Comparison of ENCODE assay signal across 14 cellular contexts in the genomic region with DNA sequence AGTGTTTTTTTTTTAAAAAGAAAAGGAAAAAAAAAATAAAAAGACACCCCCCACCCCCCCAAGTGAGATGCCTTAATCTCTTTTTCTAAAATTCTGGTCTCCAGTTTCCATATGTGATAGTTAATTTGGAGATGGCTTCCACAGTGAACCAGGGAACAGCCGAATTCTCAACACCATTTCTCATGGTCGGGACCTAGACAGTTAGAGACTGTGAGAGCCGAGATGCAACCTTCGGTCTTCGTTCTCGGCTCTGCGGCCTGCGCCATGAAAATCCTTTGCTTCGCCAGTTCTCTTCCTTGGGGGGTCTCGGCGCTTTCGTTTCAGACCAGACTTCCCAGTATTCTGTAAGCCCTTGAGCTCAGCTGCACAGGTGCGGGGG. TPM values are rescaled to one million over a fixed set of nuclear protein-coding genes. Genes with fewer than 3 reads are reported as not detected.
DNase-seq lines count a peak whose midpoint lies in the region; ATAC-seq and TF ChIP-seq lines count a peak whose summit lies in the region.
"Had no signal": no experiment of that assay in that cellular context is flagged by ENCODE, and none has a peak within 500 bp of the region (broad histone marks: within the 10 kb centered on the region; RNA-seq: fewer than 3 reads in every experiment).

No MANE protein-coding gene starts in this region.

- H3K36me3 Mint-ChIP-seq in activated CD4-positive, alpha-beta memory T cell treated with anti-CD3 and anti-CD28 coated beads, Interleukin-2, amount 10 ng/mL, durations not matched to agents 7 days and 5 days (ENCODE audit: low read depth) = no peaks in the 10 kb centered on the region

- H3F3A ChIP-seq in smooth muscle cell (ENCODE audit: low read depth) = no peaks in the 10 kb centered on the region

- no peak overlapping the region for H3K27ac Mint-ChIP-seq in activated CD4-positive, alpha-beta memory T cell treated with anti-CD3 and anti-CD28 coated beads, Interleukin-2, amount 10 ng/mL, durations not matched to agents 7 days and 5 days
- H3K27ac Mint-ChIP-seq: activated CD4-positive, alpha-beta T cell treated with anti-CD3 and anti-CD28 coated beads, Interleukin-2, amount 10 ng/mL, durations not matched to agents 7 days and 5 days had no signal

- H3K4me3 ChIP-seq in left ventricle myocardium inferior (peak overlapping the region; percentile 52), NT2/D1 (ENCODE audit: insufficient read length, low read depth) (peak overlapping the region; percentile 26), iPS-18a (ENCODE audit: low read length) (peak overlapping the region; percentile 45), smooth muscle cell (peak overlapping the region; percentile 30), uterus (no peak overlapping the region)
- H3K4me3 ChIP-seq: transverse colon had no signal

- no peak overlapping the region for H3K4me3 Mint-ChIP-seq in activated CD4-positive, alpha-beta memory T cell treated with anti-CD3 and anti-CD28 coated beads, Interleukin-2, amount 10 ng/mL, durations not matched to agents 7 days and 5 days
- H3K4me3 Mint-ChIP-seq: activated CD4-positive, alpha-beta T cell treated with anti-CD3 and anti-CD28 coated beads, Interleukin-2, amount 10 ng/mL, durations not matched to agents 7 days and 5 days had no signal

- H3K27me3 ChIP-seq in left ventricle myocardium inferior (ENCODE audit: low read depth) (peaks cover 96% of the 10 kb centered on the region), NT2/D1 (ENCODE audit: insufficient read depth, insufficient read length) (peaks cover 62% of the 10 kb centered on the region), iPS-18a (ENCODE audit: control insufficient read depth, insufficient read depth, low read length) (peaks cover 70% of the 10 kb centered on the region), smooth muscle cell (ENCODE audit: low read depth) (peaks cover 87% of the 10 kb centered on the region), uterus (peaks cover 0 to 16% of the 10 kb centered on the region in 2 donors)

- H3K27me3 Mint-ChIP-seq in activated CD4-positive, alpha-beta memory T cell treated with anti-CD3 and anti-CD28 coated beads, Interleukin-2, amount 10 ng/mL, durations not matched to agents 7 days and 5 days = peaks cover 72% of the 10 kb centered on the region

- no peaks in the 10 kb centered on the region for H4K20me1 ChIP-seq in smooth muscle cell (ENCODE audit: low read depth)

- no peak for DNase-seq in left ventricle myocardium inferior
- no peak for DNase-seq in left ventricle myocardium superior
- no peak for DNase-seq in NT2/D1 (ENCODE audit: low read depth, low spot score)
- no peak for DNase-seq in smooth muscle cell (lab: John Stamatoyannopoulos, UW; ENCODE audit: unreplicated experiment)
- DNase-seq in uterus = no peak
- DNase-seq in activated CD4-positive, alpha-beta memory T cell treated with anti-CD3 and anti-CD28 coated beads, Interleukin-2, amount 10 ng/mL, durations not matched to agents 7 days and 5 days = no peak

- no peak for TF ChIP-seq CTCF in left ventricle myocardium inferior (IDR thresholded peaks at IDR 0.05; ENCODE audit: borderline replicate concordance)
- no peak for TF ChIP-seq CTCF in smooth muscle cell (IDR thresholded peaks at IDR 0.05; ENCODE audit: borderline replicate concordance, insufficient read depth, poor library complexity, severe bottlenecking)
- no peak for TF ChIP-seq CTCF in uterus (IDR thresholded peaks at IDR 0.05)

- H3K4me2 ChIP-seq in smooth muscle cell = peak overlapping the region; percentile 80

- H3K4me1 Mint-ChIP-seq in activated CD4-positive, alpha-beta memory T cell treated with anti-CD3 and anti-CD28 coated beads, Interleukin-2, amount 10 ng/mL, durations not matched to agents 7 days and 5 days = peaks cover 3% of the 10 kb centered on the region

- ATAC-seq in left ventricle myocardium superior = no peak
- ATAC-seq in esophagus mucosa = no peak

- no peaks in the 10 kb centered on the region for H3K9me3 ChIP-seq in left ventricle myocardium inferior (replicated peaks)
- H3K9me3 ChIP-seq in NT2/D1 (ENCODE audit: insufficient read depth, low read length) = no peaks in the 10 kb centered on the region
- H3K9me3 ChIP-seq in iPS-18a (ENCODE audit: control insufficient read depth, low read depth, low read length) = no peaks in the 10 kb centered on the region
- no peaks in the 10 kb centered on the region for H3K9me3 ChIP-seq in smooth muscle cell (replicated peaks; ENCODE audit: low read depth)
- no peaks in the 10 kb centered on the region for H3K9me3 ChIP-seq in uterus
- H3K9me3 ChIP-seq: transverse colon had no signal

- no peak for TF ChIP-seq POLR2A in uterus (IDR thresholded peaks at IDR 0.05)

- H3K4me1 ChIP-seq in left ventricle myocardium inferior (peaks cover 3% of the 10 kb centered on the region), NT2/D1 (ENCODE audit: insufficient read depth, insufficient read length) (no peaks in the 10 kb centered on the region), iPS-18a (ENCODE audit: control insufficient read depth, low read depth, low read length) (no peaks in the 10 kb centered on the region), smooth muscle cell (ENCODE audit: low read depth) (no peaks in the 10 kb centered on the region), uterus (no peaks in the 10 kb centered on the region)

- POLR2A ChIA-PET in activated CD4-positive, alpha-beta memory T cell treated with anti-CD3 and anti-CD28 coated beads, Interleukin-2, amount 10 ng/mL, durations not matched to agents 7 days and 5 days (lab: Charles Lee) = no interaction called here

- no peak overlapping the region for H3K9ac ChIP-seq in NT2/D1 (ENCODE audit: insufficient read length, low read depth)
- H3K9ac ChIP-seq in iPS-18a (ENCODE audit: low read length) = no peak overlapping the region
- H3K9ac ChIP-seq in smooth muscle cell (ENCODE audit: low read depth) = no peak overlapping the region

- H3K36me3 ChIP-seq in left ventricle myocardium inferior (no peaks in the 10 kb centered on the region), NT2/D1 (ENCODE audit: insufficient read depth, insufficient read length, low read length) (no peaks in the 10 kb centered on the region), iPS-18a (ENCODE audit: control insufficient read depth, low read depth, low read length) (no peaks in the 10 kb centered on the region), smooth muscle cell (ENCODE audit: low read depth) (no peaks in the 10 kb centered on the region), uterus (no peaks in the 10 kb centered on the region)
- H3K36me3 ChIP-seq: transverse colon had no signal

- no peaks in the 10 kb centered on the region for H3K9me3 Mint-ChIP-seq in activated CD4-positive, alpha-beta memory T cell treated with anti-CD3 and anti-CD28 coated beads, Interleukin-2, amount 10 ng/mL, durations not matched to agents 7 days and 5 days
- H3K9me3 Mint-ChIP-seq: activated CD4-positive, alpha-beta T cell treated with anti-CD3 and anti-CD28 coated beads, Interleukin-2, amount 10 ng/mL, durations not matched to agents 7 days and 5 days had no signal

- H3K27ac ChIP-seq in left ventricle myocardium inferior (replicated peaks) = no peak overlapping the region
- H3K27ac ChIP-seq in iPS-18a (ENCODE audit: low read length) = no peak overlapping the region
- H3K27ac ChIP-seq in smooth muscle cell (ENCODE audit: low read depth) = no peak overlapping the region
- H3K27ac ChIP-seq in uterus = no peak overlapping the region
- H3K27ac ChIP-seq: transverse colon had no signal

- no peak overlapping the region for H2AFZ ChIP-seq in smooth muscle cell (ENCODE audit: low read depth)

- CTCF ChIA-PET in activated CD4-positive, alpha-beta memory T cell treated with anti-CD3 and anti-CD28 coated beads, Interleukin-2, amount 10 ng/mL, durations not matched to agents 7 days and 5 days (lab: Charles Lee) = no interaction called here

- intact Hi-C loops in left ventricle myocardium inferior (cut with micrococcal nuclease) (no loop called here), left ventricle myocardium superior (cut with micrococcal nuclease) (no loop called here), uterus (cut with DNase I; ENCODE audit: low total_unique reads) (no loop called here)

- WGBS in smooth muscle cell (ENCODE audit: low lambda C conversion rate) = 13% methylated on average over 13 of the region's 13 CpGs

- no peaks in the 10 kb centered on the region for H3K79me2 ChIP-seq in smooth muscle cell (ENCODE audit: low read depth)

RNA-seq across cellular contexts. Expression of a gene that starts 0.7 kb away (rescaled TPM):
- total RNA-seq in left ventricle myocardium inferior = not detected
- not detected for total RNA-seq in left ventricle myocardium superior
- total RNA-seq in smooth muscle cell = not detected in 2 replicates
- polyA plus RNA-seq in smooth muscle cell = not detected in 2 replicates
- not detected for total RNA-seq in uterus
- not detected for total RNA-seq in esophagus mucosa
- not detected for total RNA-seq in activated CD4-positive, alpha-beta memory T cell treated with anti-CD3 and anti-CD28 coated beads, Interleukin-2, amount 10 ng/mL, durations not matched to agents 7 days and 5 days
- total RNA-seq: activated CD4-positive, alpha-beta T cell treated with anti-CD3 and anti-CD28 coated beads, Interleukin-2, amount 10 ng/mL, durations not matched to agents 7 days and 5 days; dermis blood vessel endothelial cell; HT-29; mononuclear cell; T-helper 2 cell treated with Interferon-gamma antibody and Interleukin-4, amounts not matched to agents 100 ng/mL and 5 ng/mL, for 36 hours; transverse colon had no signal

Comparison
In these comparisons a context has a peak if more than half of its experiments do, and no peak if none do; other contexts are left out.
1. H3K4me3 ChIP-seq: peak in left ventricle myocardium inferior (single experiment), NT2/D1 (single experiment), iPS-18a (single experiment) and smooth muscle cell (single experiment); none in uterus (0 of 2).